Comparison of ENCODE assay signal across 12 cellular contexts in genomic region chr17:46167826-46168569, GRCh38. TPM values are rescaled to one million over a fixed set of nuclear protein-coding genes. Genes with fewer than 3 reads are reported as not detected.
DNase-seq lines count a peak whose midpoint lies in the region; ATAC-seq, FAIRE-seq and TF ChIP-seq lines count a peak whose summit lies in the region.
"Had no signal": no experiment of that assay in that cellular context is flagged by ENCODE, and none has a peak within 500 bp of the region (broad histone marks: within the 10 kb centered on the region; RNA-seq: fewer than 3 reads in every experiment).

No MANE protein-coding gene starts in this region.

- peaks cover 96% of the 10 kb centered on the region for H4K20me1 ChIP-seq in astrocyte (ENCODE audit: insufficient read depth, low read length)

- H3K27ac Mint-ChIP-seq in astrocyte (ENCODE audit: unreplicated experiment), result peak overlapping the region; percentile 10

- intact Hi-C loops in left lung (cut with DNase I), result no loop called here
- intact Hi-C loops in sigmoid colon (cut with DNase I), result loop anchor here (2.0 kb wide), 1 partner anchor 13 kb away; no protein-coding TSS in a partner anchor

- H3K27me3 ChIP-seq in AG04450 (ENCODE audit: control insufficient read depth, insufficient read depth, low read length), result no peaks in the 10 kb centered on the region
- H3K27me3 ChIP-seq in astrocyte (ENCODE audit: insufficient read depth, low read length), result no peaks in the 10 kb centered on the region
- H3K27me3 ChIP-seq in left lung, result no peaks in the 10 kb centered on the region
- H3K27me3 ChIP-seq in sigmoid colon, result no peaks in the 10 kb centered on the region

- TF ChIP-seq EP300 in sigmoid colon (IDR thresholded peaks at IDR 0.05), result no peak

- H3K4me1 ChIP-seq in astrocyte (ENCODE audit: insufficient read depth, low read length) (peaks cover 4% of the 10 kb centered on the region), left lung (peaks cover 48 to 90% of the 10 kb centered on the region in 2 donors), sigmoid colon (peaks cover 0 to 94% (median 77%) of the 10 kb centered on the region in 4 donors)

- DNase-seq in AG04450 (ENCODE audit: low read depth, low spot score), result peak; percentile 67
- peak; percentile 44 for DNase-seq in GM03348 (ENCODE audit: low spot score)
- DNase-seq in astrocyte (ENCODE audit: low read depth), result peak; percentile 87
- no peak for DNase-seq in left lung
- no peak for DNase-seq in NCI-H1092 treated with DMSO at 0.1 percent for 48 hours (lab: John Stamatoyannopoulos, UW)
- no peak for DNase-seq in sigmoid colon
- DNase-seq: activated T-cell treated with anti-CD3 and anti-CD28 coated beads, Interleukin-2, amount 50 U/mL, for 1 hour; NCI-H146; stimulated activated naive CD4-positive, alpha-beta T cell treated with Interleukin-2 at 50 U/mL for 16 hours had no signal

- peak overlapping the region; percentile 33 for H3K9ac ChIP-seq in astrocyte (ENCODE audit: low read length)

- no peak for TF ChIP-seq CTCF in AG04450 (IDR thresholded peaks at IDR 0.05; ENCODE audit: low read depth, low read length)
- TF ChIP-seq CTCF in astrocyte (IDR thresholded peaks at IDR 0.05; ENCODE audit: insufficient read depth, low read depth, low read length), result no peak
- TF ChIP-seq CTCF in left lung (IDR thresholded peaks at IDR 0.05), result no peak
- no peak for TF ChIP-seq CTCF in sigmoid colon (IDR thresholded peaks at IDR 0.05)

- WGBS in sigmoid colon, 2 donors, result 83 to 87% methylated on average over 14 of the region's 14 CpGs

- no peak for FAIRE-seq in astrocyte (lab: Jason Lieb, UNC)

- H3K4me3 Mint-ChIP-seq in astrocyte (ENCODE audit: unreplicated experiment), result no peak overlapping the region

- H3K4me1 Mint-ChIP-seq in astrocyte (ENCODE audit: low read depth, unreplicated experiment), result peaks cover 54% of the 10 kb centered on the region

- no peaks in the 10 kb centered on the region for H3K9me3 Mint-ChIP-seq in astrocyte (ENCODE audit: unreplicated experiment)

- peaks cover 36% of the 10 kb centered on the region for H3K36me3 Mint-ChIP-seq in astrocyte (ENCODE audit: low read depth, unreplicated experiment)

- H3K9me3 ChIP-seq in AG04450 (ENCODE audit: control insufficient read depth, insufficient read depth, low read length) (no peaks in the 10 kb centered on the region), astrocyte (ENCODE audit: insufficient read depth, low read depth, low read length) (no peaks in the 10 kb centered on the region), left lung (no peaks in the 10 kb centered on the region), sigmoid colon (no peaks in the 10 kb centered on the region)

- peak; percentile 71 for ATAC-seq in left lung
- ATAC-seq in HG03097 (IDR thresholded peaks at IDR 0.05; ENCODE audit: low FRiP score, unreplicated experiment), result no peak
- no peak for ATAC-seq in HG02970 (IDR thresholded peaks at IDR 0.05; ENCODE audit: low FRiP score, unreplicated experiment)

- no peak overlapping the region for H3K4me3 ChIP-seq in AG04450 (ENCODE audit: low read depth, low read length)
- no peak overlapping the region for H3K4me3 ChIP-seq in astrocyte (ENCODE audit: insufficient read depth, low read depth, low read length)
- no peak overlapping the region for H3K4me3 ChIP-seq in left lung
- H3K4me3 ChIP-seq in sigmoid colon, result no peak overlapping the region
- H3K4me3 ChIP-seq: coronary artery had no signal

- H3K27ac ChIP-seq in AG04450 (ENCODE audit: low read depth, low read length) (peak overlapping the region; percentile 67), astrocyte (ENCODE audit: low read depth, low read length) (peak overlapping the region; percentile 59), left lung (peak overlapping the region in 1 of 2 donors; percentile 55), sigmoid colon (no peak overlapping the region)
- H3K27ac ChIP-seq: coronary artery had no signal

- CTCF ChIA-PET in AG04450 (lab: Charles Lee), result interaction anchor here (1.0 to 2.4 kb wide), 2 partner anchors 25 to 124 kb away, joined by 4 to 19 read pairs; partner anchors contain the start of gene KANSL1

- peak overlapping the region; percentile 47 for H3K4me2 ChIP-seq in astrocyte (ENCODE audit: low read length)

- no peaks in the 10 kb centered on the region for H3K27me3 Mint-ChIP-seq in astrocyte (ENCODE audit: low read depth, unreplicated experiment)

- TF ChIP-seq POLR2A in sigmoid colon (IDR thresholded peaks at IDR 0.05), result no peak

- POLR2A ChIA-PET in AG04450 (lab: Yijun Ruan, JAX), result no interaction called here

- H2AFZ ChIP-seq in astrocyte (ENCODE audit: low read depth, low read length), result no peak overlapping the region

- H3K36me3 ChIP-seq in astrocyte (ENCODE audit: insufficient read depth, low read length), result peaks cover 19% of the 10 kb centered on the region
- H3K36me3 ChIP-seq in left lung, result peaks cover 0 to 32% of the 10 kb centered on the region in 2 donors
- peaks cover 0 to 30% (median 13%) of the 10 kb centered on the region in 4 donors for H3K36me3 ChIP-seq in sigmoid colon

- H3K79me2 ChIP-seq in astrocyte (ENCODE audit: insufficient read depth, low read length), result peaks cover 100% of the 10 kb centered on the region

RNA-seq across cellular contexts. Expression of gene KANSL1, which starts 25.2 kb away (rescaled TPM):
- polyA plus RNA-seq in AG04450 (2011; rRNA removed) (15.6 and 27.0 TPM in 2 replicates), sigmoid colon (10 to 100 TPM in 2 of 3 donors, 1 to 10 TPM in 1; 9.7 to 25.0 (median 13.8) TPM)
- 94.2 and 95.8 TPM in 2 replicates for polyA minus RNA-seq in AG04450 (2011; rRNA and poly(A)+ RNA removed)
- total RNA-seq in astrocyte (97.1 and 99.8 TPM in 2 replicates), left lung (10 to 100 TPM; 65.9 to 67.8 TPM), sigmoid colon (100 to 1,000 TPM in 1 of 4 donors, 10 to 100 TPM in 3; 70.7 to 130 (median 79.7) TPM)

Comparison
In these comparisons a context has a peak if more than half of its experiments do, and no peak if none do; other contexts are left out.
1. DNase-seq: peak in AG04450 (single experiment), GM03348 (single experiment) and astrocyte (single experiment); none in left lung (0 of 2), NCI-H1092 treated with DMSO at 0.1 percent for 48 hours (single experiment) and sigmoid colon (single experiment).
2. H3K27ac ChIP-seq: peak in AG04450 (single experiment) and astrocyte (single experiment); none in sigmoid colon (0 of 4).